1 cellular context compared by ENCODE assay signal in the genomic region with DNA sequence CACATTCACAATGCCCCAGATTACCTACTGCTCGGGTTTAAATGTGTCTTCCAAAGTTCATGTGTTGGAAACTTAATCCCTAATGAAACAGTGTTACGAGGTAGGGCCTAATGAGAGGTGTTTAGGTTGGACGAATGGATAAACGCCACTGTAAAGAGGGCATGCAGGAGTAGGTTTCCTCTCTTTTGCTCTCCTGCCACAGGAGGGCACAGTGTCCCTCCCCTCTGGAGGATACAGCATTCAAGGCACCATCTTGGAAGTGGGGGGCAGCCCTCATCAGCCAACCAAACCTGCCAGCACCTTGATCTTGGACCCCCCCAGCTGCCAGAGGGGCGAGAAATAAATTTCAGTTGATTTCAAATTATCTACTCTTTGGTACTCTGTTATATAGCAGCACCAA.
TF ChIP-seq lines count a peak whose summit lies in the region.

No MANE protein-coding gene starts in this region.

TF ChIP-seq in H1, 55 proteins besides CTCF, POLR2A, EP300 and RAD21:
- TF ChIP-seq YY1 (IDR thresholded peaks at IDR 0.05; ENCODE audit: low read depth, low read length) (0 out of 2 replicates have a peak, but pooled peaks have one; percentile 42), KDM5A (IDR thresholded peaks at IDR 0.05; ENCODE audit: low read length) (no peak)
